17 cellular contexts compared by ENCODE assay signal in genomic region chr11:2837651-2838050, GRCh38.
"Had no signal": no experiment of that assay in that cellular context is flagged by ENCODE, and none has a peak within 500 bp of the region (broad histone marks: within the 10 kb centered on the region; RNA-seq: fewer than 3 reads in every experiment).

No MANE protein-coding gene starts in this region.

- H3K4me2 ChIP-seq: SK-N-SH had no signal

- H3K36me3 ChIP-seq: ovary, thoracic aorta had no signal

- H3K36me3 Mint-ChIP-seq: activated naive CD8-positive, alpha-beta T cell treated with anti-CD3 and anti-CD28 coated beads for 36 hours; brain; natural killer cell treated with Interleukin-12 subunit alpha and Interleukin-12 subunit beta and Interleukin-15 and Interleukin-18, amount 100 ng/mL, for 72 hours; stimulated activated effector memory CD8-positive, alpha-beta T cell treated with anti-CD3 and anti-CD28 coated beads, Interleukin-12 subunit alpha, Interleukin-12 subunit beta, amount 100 ng/mL, for 72 hours; T-cell had no signal

- H3K4me3 Mint-ChIP-seq: activated CD4-positive, alpha-beta T cell treated with anti-CD3 and anti-CD28 coated beads, Interleukin-2, amount 10 ng/mL, durations not matched to agents 24 days and 14 days; activated CD8-positive, alpha-beta T cell treated with anti-CD3 and anti-CD28 coated beads for 36 hours; activated naive CD8-positive, alpha-beta T cell treated with anti-CD3 and anti-CD28 coated beads for 36 hours; activated T-helper 17 cell treated with anti-CD3 and anti-CD28 coated beads, Interleukin-2, amount 50 U/mL, for 72 hours; central memory CD8-positive, alpha-beta T cell; natural killer cell treated with Interleukin-12 subunit alpha and Interleukin-12 subunit beta and Interleukin-15 and Interleukin-18, amount 100 ng/mL, for 72 hours; stimulated activated effector memory CD8-positive, alpha-beta T cell treated with anti-CD3 and anti-CD28 coated beads, Interleukin-12 subunit alpha, Interleukin-12 subunit beta, amount 100 ng/mL, for 72 hours; T-cell had no signal

- H3K9ac ChIP-seq: SK-N-SH had no signal

- H3K4me1 Mint-ChIP-seq: activated CD4-positive, alpha-beta T cell treated with anti-CD3 and anti-CD28 coated beads, Interleukin-2, amount 10 ng/mL, durations not matched to agents 24 days and 14 days; activated naive CD8-positive, alpha-beta T cell treated with anti-CD3 and anti-CD28 coated beads for 36 hours; stimulated activated effector memory CD8-positive, alpha-beta T cell treated with anti-CD3 and anti-CD28 coated beads, Interleukin-12 subunit alpha, Interleukin-12 subunit beta, amount 100 ng/mL, for 72 hours had no signal

- H3K27me3 Mint-ChIP-seq: activated CD4-positive, alpha-beta T cell treated with anti-CD3 and anti-CD28 coated beads, Interleukin-2, amount 10 ng/mL, durations not matched to agents 24 days and 14 days; activated CD8-positive, alpha-beta T cell treated with anti-CD3 and anti-CD28 coated beads for 36 hours; activated naive CD8-positive, alpha-beta T cell treated with anti-CD3 and anti-CD28 coated beads for 36 hours; activated T-helper 17 cell treated with anti-CD3 and anti-CD28 coated beads, Interleukin-2, amount 50 U/mL, for 72 hours; natural killer cell treated with Interleukin-12 subunit alpha and Interleukin-12 subunit beta and Interleukin-15 and Interleukin-18, amount 100 ng/mL, for 72 hours; T-cell had no signal

- ATAC-seq: activated CD8-positive, alpha-beta T cell treated with anti-CD3 and anti-CD28 coated beads for 36 hours; activated T-helper 17 cell treated with anti-CD3 and anti-CD28 coated beads, Interleukin-2, amount 50 U/mL, for 72 hours; stimulated activated effector memory CD8-positive, alpha-beta T cell treated with anti-CD3 and anti-CD28 coated beads, Interleukin-12 subunit alpha, Interleukin-12 subunit beta, amount 100 ng/mL, for 72 hours; T-cell had no signal

- H3K9me3 ChIP-seq: ovary, SK-N-SH, thoracic aorta had no signal

- H3K27ac ChIP-seq: ovary, thoracic aorta had no signal

- H3K9me3 Mint-ChIP-seq: activated CD4-positive, alpha-beta T cell treated with anti-CD3 and anti-CD28 coated beads, Interleukin-2, amount 10 ng/mL, durations not matched to agents 24 days and 14 days; activated CD8-positive, alpha-beta T cell treated with anti-CD3 and anti-CD28 coated beads for 36 hours; activated naive CD8-positive, alpha-beta T cell treated with anti-CD3 and anti-CD28 coated beads for 36 hours; activated T-helper 17 cell treated with anti-CD3 and anti-CD28 coated beads, Interleukin-2, amount 50 U/mL, for 72 hours; central memory CD8-positive, alpha-beta T cell; natural killer cell treated with Interleukin-12 subunit alpha and Interleukin-12 subunit beta and Interleukin-15 and Interleukin-18, amount 100 ng/mL, for 72 hours; stimulated activated effector memory CD8-positive, alpha-beta T cell treated with anti-CD3 and anti-CD28 coated beads, Interleukin-12 subunit alpha, Interleukin-12 subunit beta, amount 100 ng/mL, for 72 hours; T-cell had no signal

- H3K4me3 ChIP-seq: ovary, thoracic aorta had no signal

- DNase-seq: activated CD4-positive, alpha-beta T cell treated with anti-CD3 and anti-CD28 coated beads, Interleukin-2, amount 10 ng/mL, durations not matched to agents 24 days and 14 days; activated CD8-positive, alpha-beta T cell treated with anti-CD3 and anti-CD28 coated beads for 36 hours; activated naive CD4-positive, alpha-beta T cell; activated naive CD8-positive, alpha-beta T cell treated with anti-CD3 and anti-CD28 coated beads for 36 hours; activated T-cell treated with anti-CD3 and anti-CD28 coated beads, Interleukin-2, amount 50 U/mL, for 1 hour; cortex of kidney; stimulated activated CD4-positive, alpha-beta T cell treated with anti-CD3 and anti-CD28 coated beads, Interleukin-4, amount 100 ng/mL, for 24 hours; T-cell; T1000 had no signal

- H3K27ac Mint-ChIP-seq: activated CD4-positive, alpha-beta T cell treated with anti-CD3 and anti-CD28 coated beads, Interleukin-2, amount 10 ng/mL, durations not matched to agents 24 days and 14 days; activated CD8-positive, alpha-beta T cell treated with anti-CD3 and anti-CD28 coated beads for 36 hours; activated naive CD8-positive, alpha-beta T cell treated with anti-CD3 and anti-CD28 coated beads for 36 hours; activated T-helper 17 cell treated with anti-CD3 and anti-CD28 coated beads, Interleukin-2, amount 50 U/mL, for 72 hours; natural killer cell treated with Interleukin-12 subunit alpha and Interleukin-12 subunit beta and Interleukin-15 and Interleukin-18, amount 100 ng/mL, for 72 hours; stimulated activated effector memory CD8-positive, alpha-beta T cell treated with anti-CD3 and anti-CD28 coated beads, Interleukin-12 subunit alpha, Interleukin-12 subunit beta, amount 100 ng/mL, for 72 hours had no signal

- H3K9me2 ChIP-seq: SK-N-SH had no signal

- H3K27me3 ChIP-seq: ovary had no signal
